In genomic region chr10:86685893-86686632, GRCh38 we compare ENCODE assay signal across 21 cellular contexts. TPM values are rescaled to one million over a fixed set of nuclear protein-coding genes. Genes with fewer than 3 reads are reported as not detected.
DNase-seq lines count a peak whose midpoint lies in the region; ATAC-seq and TF ChIP-seq lines count a peak whose summit lies in the region.
"Had no signal": no experiment of that assay in that cellular context is flagged by ENCODE, and none has a peak within 500 bp of the region (broad histone marks: within the 10 kb centered on the region; RNA-seq: fewer than 3 reads in every experiment).

No MANE protein-coding gene starts in this region.

- no peak for TF ChIP-seq RAD21 in IMR-90 (IDR thresholded peaks at IDR 0.05; ENCODE audit: low read length)

- H3K14ac ChIP-seq in IMR-90 (replicated peaks; ENCODE audit: low read depth, low read length), result no peak overlapping the region

- TF ChIP-seq CTCF in IMR-90 (conservative IDR thresholded peaks at IDR 0.05; ENCODE audit: low read depth, low read length) (no peak), chondrocyte (IDR thresholded peaks at IDR 0.05) (no peak), gastrocnemius medialis (IDR thresholded peaks at IDR 0.05 in 4 of 5, conservative IDR thresholded peaks at IDR 0.05 in 1 of 5) (no peak)

- H2AK5ac ChIP-seq in IMR-90 (ENCODE audit: low read depth, low read length), result peak overlapping the region; percentile 84; the same call in 1 of the 2 replicates
- peak overlapping the region; percentile 68 for H2AK5ac ChIP-seq in mesendoderm (ENCODE audit: low read length)

- H2AK9ac ChIP-seq in IMR-90 (replicated peaks; ENCODE audit: low read depth, low read length, poor library complexity), result no peak overlapping the region

- CTCF ChIA-PET in IMR-90 (lab: Yijun Ruan, JAX), result no interaction called here

- peak overlapping the region; percentile 58; the same call in 1 of the 2 replicates for H2BK20ac ChIP-seq in IMR-90 (ENCODE audit: low read depth, low read length)

- peaks cover 85% of the 10 kb centered on the region for H3K4me1 Mint-ChIP-seq in chondrocyte (ENCODE audit: low read depth)

- DNase-seq in IMR-90 (no peak), chondrocyte (ENCODE audit: low spot score) (no peak), mesendoderm (no peak), gastrocnemius medialis (no peak), NCI-H2227 (lab: John Stamatoyannopoulos, UW; ENCODE audit: unreplicated experiment) (no peak), AML-193 (lab: John Stamatoyannopoulos, UW) (no peak)
- DNase-seq in activated CD4-positive, alpha-beta T cell treated with anti-CD3 and anti-CD28 coated beads, Interleukin-2, amount 50 U/mL, for 1 hour, result no peak
- DNase-seq: DMS 273 treated with DMSO at 0.1 percent for 48 hours; GDM1; GOT3; Karpas-422; MG63; NCI-H1092; NCI-H1694; NCI-H526 treated with DMSO at 0.1 percent for 48 hours; NK-92 treated with Interleukin-12 subunit alpha and Interleukin-12 subunit beta, amount 100 ng/mL, for 24 hours; PC-3 had no signal

- H4K5ac ChIP-seq in IMR-90 (ENCODE audit: low read depth, low read length) (no peak overlapping the region; the same call in 1 of the 2 replicates), mesendoderm (ENCODE audit: low read length) (no peak overlapping the region)

- H3K9me3 Mint-ChIP-seq in chondrocyte (ENCODE audit: low read depth), result no peaks in the 10 kb centered on the region
- H3K9me3 Mint-ChIP-seq: CD14-positive monocyte had no signal

- peak overlapping the region; percentile 100 for H2BK120ac ChIP-seq in IMR-90 (ENCODE audit: low read depth, low read length)
- no peak overlapping the region for H2BK120ac ChIP-seq in mesendoderm (ENCODE audit: low read depth, low read length)

- H2BK5ac ChIP-seq in IMR-90 (ENCODE audit: low read depth, low read length, poor library complexity, severe bottlenecking) (peak overlapping the region; percentile 2), mesendoderm (ENCODE audit: low read length) (no peak overlapping the region)

- TF ChIP-seq POLR2A in IMR-90 (IDR thresholded peaks at IDR 0.05; ENCODE audit: low read depth, low read length), result no peak
- no peak for TF ChIP-seq POLR2A in gastrocnemius medialis (IDR thresholded peaks at IDR 0.05)

- no peaks in the 10 kb centered on the region for H3K27me3 Mint-ChIP-seq in chondrocyte (ENCODE audit: low read depth)

- H3K36me3 ChIP-seq in IMR-90 (ENCODE audit: control insufficient read depth, insufficient read depth, low read length), result no peaks in the 10 kb centered on the region
- H3K36me3 ChIP-seq in mesendoderm (ENCODE audit: control insufficient read depth, insufficient read depth, low read length), result no peaks in the 10 kb centered on the region
- peaks cover 0 to 27% of the 10 kb centered on the region in 2 donors for H3K36me3 ChIP-seq in gastrocnemius medialis
- H3K36me3 ChIP-seq: MG63, SJSA1 had no signal

- H3K27me3 ChIP-seq in IMR-90 (ENCODE audit: control insufficient read depth, insufficient read depth, low read length) (no peaks in the 10 kb centered on the region), mesendoderm (ENCODE audit: insufficient read depth, low read length, poor library complexity) (no peaks in the 10 kb centered on the region), gastrocnemius medialis (no peaks in the 10 kb centered on the region)
- H3K27me3 ChIP-seq: MG63, SJSA1 had no signal

- H3K23ac ChIP-seq in IMR-90 (ENCODE audit: low read depth, low read length) (no peak overlapping the region), mesendoderm (ENCODE audit: low read length) (no peak overlapping the region)

- peak overlapping the region; percentile 68; the same call in 1 of the 3 replicates for H2BK15ac ChIP-seq in IMR-90 (ENCODE audit: low read depth, low read length)
- no peak overlapping the region for H2BK15ac ChIP-seq in mesendoderm (replicated peaks; ENCODE audit: low read depth)

- no peak overlapping the region for H3K4me3 ChIP-seq in IMR-90 (ENCODE audit: insufficient read depth, low read depth, low read length)
- no peak overlapping the region for H3K4me3 ChIP-seq in mesendoderm (ENCODE audit: low read length)
- no peak overlapping the region for H3K4me3 ChIP-seq in gastrocnemius medialis
- H3K4me3 ChIP-seq: MG63, SJSA1 had no signal

- in situ Hi-C loops in IMR-90 (cut with MboI; ENCODE audit: low sequenced_read_pairs), result no loop called here
- in situ Hi-C loops in gastrocnemius medialis (cut with MboI; ENCODE audit: low sequenced_read_pairs in 4 of 4), result no loop called here

- H4K91ac ChIP-seq in IMR-90 (ENCODE audit: insufficient read depth, low read depth, low read length), result peak overlapping the region; percentile 76

- H3K4me1 ChIP-seq in IMR-90 (ENCODE audit: control insufficient read depth, insufficient read depth, low read length) (peaks cover 29% of the 10 kb centered on the region), mesendoderm (ENCODE audit: control insufficient read depth, low read depth, low read length) (peaks cover 2% of the 10 kb centered on the region), gastrocnemius medialis (peaks cover 75 to 84% of the 10 kb centered on the region in 2 donors)

- H3K56ac ChIP-seq in IMR-90 (ENCODE audit: extremely low read depth, insufficient read depth, low read length) (no peak overlapping the region), mesendoderm (ENCODE audit: low read length) (peak overlapping the region; percentile 39)

- peak overlapping the region; percentile 99 for H3K4ac ChIP-seq in IMR-90 (ENCODE audit: low read depth, low read length)
- H3K4ac ChIP-seq in mesendoderm (ENCODE audit: low read depth, low read length), result no peak overlapping the region

- no peaks in the 10 kb centered on the region for H3K79me2 ChIP-seq in mesendoderm (ENCODE audit: control insufficient read depth, insufficient read depth, low read length)

- H4K8ac ChIP-seq in IMR-90 (ENCODE audit: low read depth in 2 of 2, low read length in 2 of 2) (no peak overlapping the region; a peak in 2 of 4 replicates), mesendoderm (ENCODE audit: low read depth, low read length) (no peak overlapping the region)

- H3K18ac ChIP-seq in IMR-90 (ENCODE audit: low read depth, low read length) (peak overlapping the region; percentile 31; the same call in 1 of the 2 replicates), mesendoderm (ENCODE audit: low read length) (no peak overlapping the region)

- peak overlapping the region; percentile 49 for H3K27ac Mint-ChIP-seq in chondrocyte (ENCODE audit: unreplicated experiment)
- H3K27ac Mint-ChIP-seq: CD14-positive monocyte had no signal

- WGBS in IMR-90 (ENCODE audit: extremely low coverage in 2 of 2, insufficient read length in 1 of 2), 2 experiments, result no CpG with 5 or more reads among the region's 13 CpGs
- WGBS in mesendoderm (ENCODE audit: extremely low coverage, insufficient coverage, low lambda C conversion rate), result no CpG with 5 or more reads among the region's 13 CpGs

- H3K9me1 ChIP-seq in IMR-90 (ENCODE audit: insufficient read depth, low read length), result peaks cover 15% of the 10 kb centered on the region

- H3K79me1 ChIP-seq in IMR-90 (ENCODE audit: low read depth in 1 of 2, low read length in 2 of 2) (no peaks in the 10 kb centered on the region), mesendoderm (ENCODE audit: low read length) (no peaks in the 10 kb centered on the region)

- H3K27ac ChIP-seq in IMR-90 (ENCODE audit: insufficient read depth, low read length), result no peak overlapping the region
- no peak overlapping the region for H3K27ac ChIP-seq in mesendoderm (ENCODE audit: low read depth, low read length)
- H3K27ac ChIP-seq in gastrocnemius medialis, result peak overlapping the region; percentile 98 to 100 (median 99)
- H3K27ac ChIP-seq: RWPE1, SJSA1 had no signal

- ATAC-seq in IMR-90 (ENCODE audit: low read depth) (no peak), gastrocnemius medialis (no peak), GM19351 (IDR thresholded peaks at IDR 0.05; ENCODE audit: unreplicated experiment) (no peak)
- ATAC-seq: PC-3 had no signal

- intact Hi-C loops in IMR-90 (cut with micrococcal nuclease) (no loop called here), gastrocnemius medialis (cut with DNase I; ENCODE audit: low total_unique reads) (loop anchor here (5.0 kb wide), 1 partner anchor 281 kb away; the partner anchor contains the start of gene ADIRF)

- no peaks in the 10 kb centered on the region for H3K9me3 ChIP-seq in IMR-90 (ENCODE audit: control insufficient read depth, insufficient read depth, low read length)
- H3K9me3 ChIP-seq in gastrocnemius medialis, result no peaks in the 10 kb centered on the region
- H3K9me3 ChIP-seq: MG63, SJSA1 had no signal

- H3K9ac ChIP-seq in IMR-90 (ENCODE audit: low read depth, low read length) (no peak overlapping the region), mesendoderm (ENCODE audit: low read length) (no peak overlapping the region)

- POLR2A ChIA-PET in IMR-90 (lab: Charles Lee; ENCODE audit: unreplicated experiment), result interaction anchor here (0.6 to 0.7 kb wide), 3 partner anchors 72 to 286 kb away, joined by 4 to 19 read pairs (median 6); no protein-coding TSS in a partner anchor

- BruUV-seq in IMR-90 (replicated peaks; lab: Mats Ljungman, UMichigan), result no TSS peak

- no peaks in the 10 kb centered on the region for H4K20me1 ChIP-seq in IMR-90 (ENCODE audit: insufficient read depth, low read length)

- no peak overlapping the region for H3K4me2 ChIP-seq in IMR-90 (ENCODE audit: low read depth, low read length)
- no peak overlapping the region for H3K4me2 ChIP-seq in mesendoderm (ENCODE audit: low read length)

- H2AFZ ChIP-seq in IMR-90 (replicated peaks; ENCODE audit: low read length, poor library complexity), result no peak overlapping the region

- dilution Hi-C loops in IMR-90 (cut with HindIII; ENCODE audit: low sequenced_read_pairs, unreplicated experiment), result no loop called here

- H3K36me3 Mint-ChIP-seq in chondrocyte (ENCODE audit: low read depth), result peaks cover 3% of the 10 kb centered on the region
- H3K36me3 Mint-ChIP-seq: CD14-positive monocyte had no signal

- H3K4me3 Mint-ChIP-seq in chondrocyte (ENCODE audit: unreplicated experiment), result no peak overlapping the region

TF ChIP-seq in IMR-90, 13 proteins besides CTCF, POLR2A, EP300 and RAD21 (continues in another document):
- TF ChIP-seq CEBPB (IDR thresholded peaks at IDR 0.05; ENCODE audit: low read depth, low read length), result no peak
- no peak for TF ChIP-seq MAZ (IDR thresholded peaks at IDR 0.05; ENCODE audit: borderline replicate concordance, low read depth, low read length)

RNA-seq across cellular contexts. Expression of gene LDB3, which starts 17.8 kb away (rescaled TPM):
- total RNA-seq in IMR-90 (2012; rRNA removed) (0.28 and 0.36 TPM in 2 replicates), chondrocyte (4.0 to 22.7 TPM (median 21.5 TPM) in 3 replicates), gastrocnemius medialis (100 to 1,000 TPM; 164 to 305 (median 227) TPM)
- 2.6 and 3.2 TPM in 2 replicates for polyA plus RNA-seq in IMR-90 (2012; rRNA removed)
- 1.6 and 1.7 TPM in 2 replicates for polyA plus RNA-seq in IMR-90 (2012; cell fraction: cytosol; rRNA removed)
- polyA plus RNA-seq in IMR-90 (2012; cell fraction: nucleus; rRNA removed; ENCODE audit: low replicate concordance), result 2.6 and 4.0 TPM in 2 replicates
- 0.51 TPM for polyA plus RNA-seq in mesendoderm (2013, experiment 1 of 2)
- polyA plus RNA-seq in mesendoderm (2013, experiment 2 of 2), result 0.59 TPM
- polyA plus RNA-seq: CD14-positive monocyte had no signal

RNA-seq across cellular contexts. Expression of gene OPN4, which starts 31.7 kb away (rescaled TPM):
- not detected in 2 replicates for total RNA-seq in IMR-90 (2012; rRNA removed)
- 0.03 TPM in 1 of 2 replicates, not detected in the other for polyA plus RNA-seq in IMR-90 (2012; rRNA removed)
- not detected in 2 replicates for polyA plus RNA-seq in IMR-90 (2012; cell fraction: cytosol; rRNA removed)
- polyA plus RNA-seq in IMR-90 (2012; cell fraction: nucleus; rRNA removed; ENCODE audit: low replicate concordance), result 0.04 and 0.05 TPM in 2 replicates
- not detected in 3 replicates for total RNA-seq in chondrocyte
- not detected for polyA plus RNA-seq in mesendoderm (2013, experiment 1 of 2)
- polyA plus RNA-seq in mesendoderm (2013, experiment 2 of 2), result not detected
- 1 to 10 TPM in 1 of 4 donors, under 1 TPM in 2, not detected in 1; 0.13 to 4.2 (median 0.92) TPM for total RNA-seq in gastrocnemius medialis
- total RNA-seq: PC-3, SJSA1 had no signal
- polyA plus RNA-seq: CD14-positive monocyte had no signal

Comparison
In these comparisons a context has a peak if more than half of its experiments do, and no peak if none do; other contexts are left out.
1. H3K27ac ChIP-seq: peak in gastrocnemius medialis (4 of 4); none in IMR-90 (single experiment) and mesendoderm (single experiment).